In the genomic region with DNA sequence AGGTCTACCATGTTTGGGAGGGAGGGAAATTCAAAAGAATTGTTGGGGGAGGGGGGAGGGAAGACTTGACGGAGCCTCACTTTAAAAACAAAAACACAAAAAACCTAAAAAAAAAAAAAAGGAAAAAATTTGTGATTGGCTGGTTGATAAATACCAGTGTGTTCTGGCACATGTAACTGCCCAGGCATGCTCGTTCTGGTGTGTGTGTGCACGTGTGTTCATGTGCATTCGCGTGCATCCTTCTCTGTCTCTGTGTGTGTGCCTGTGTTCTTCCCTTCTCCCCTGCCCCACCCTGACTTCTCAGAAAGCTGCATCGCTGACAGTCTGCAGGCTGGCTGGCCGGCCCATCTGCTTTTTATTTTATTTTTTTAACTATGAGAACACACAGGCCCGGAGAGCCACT, we compare ENCODE assay signal across 11 cellular contexts. TPM values are rescaled to one million over a fixed set of nuclear protein-coding genes. Genes with fewer than 3 reads are reported as not detected.
DNase-seq lines count a peak whose midpoint lies in the region; TF ChIP-seq lines count a peak whose summit lies in the region.
"Had no signal": no experiment of that assay in that cellular context is flagged by ENCODE, and none has a peak within 500 bp of the region (broad histone marks: within the 10 kb centered on the region; RNA-seq: fewer than 3 reads in every experiment).

No MANE protein-coding gene starts in this region.

- H3K4me3 ChIP-seq in Jurkat, Clone E6-1 (ENCODE audit: low read length): peak overlapping the region; percentile 6
- no peak overlapping the region for H3K4me3 ChIP-seq in BE2C (ENCODE audit: low read depth, low read length)

- no peak for TF ChIP-seq CTCF in BE2C (IDR thresholded peaks at IDR 0.05; ENCODE audit: low read depth, low read length)

- H3K9me3 ChIP-seq in BE2C: no peaks in the 10 kb centered on the region

- H3K4me1 ChIP-seq in BE2C: no peaks in the 10 kb centered on the region

- DNase-seq in AG08395 (ENCODE audit: low spot score) (peak; percentile 13), mucosa of gallbladder (ENCODE audit: low spot score) (peak; percentile 37), BE2C (no peak), DMS114 treated with DMSO at 0.1 percent for 48 hours (lab: John Stamatoyannopoulos, UW; ENCODE audit: unreplicated experiment) (no peak), COLO829 (ENCODE audit: low spot score) (no peak), NCI-H1930 (lab: John Stamatoyannopoulos, UW) (no peak)
- DNase-seq in Jurkat, Clone E6-1 (ENCODE audit: low read depth, low spot score): no peak
- peak; percentile 23 for DNase-seq in activated naive CD4-positive, alpha-beta T cell treated with anti-CD3 and anti-CD28 coated beads, Interleukin-2, amount 50 U/mL, for 16 hours
- DNase-seq: aorta, C1 segment of cervical spinal cord, NCI-H2081 had no signal

- H3K27me3 ChIP-seq in BE2C: no peaks in the 10 kb centered on the region

- H3K36me3 ChIP-seq in BE2C: peaks cover 31% of the 10 kb centered on the region

RNA-seq across cellular contexts. Expression of gene ADSL, which starts 22.6 kb away (rescaled TPM):
- polyA plus RNA-seq in Jurkat, Clone E6-1 (2012; ENCODE audit: insufficient read depth, insufficient read length): 224 TPM
- 34.9 TPM for total RNA-seq in mucosa of gallbladder
- polyA plus RNA-seq in BE2C (2012; ENCODE audit: insufficient read depth, insufficient read length, low read depth): 96.3 TPM

RNA-seq across cellular contexts. Expression of gene SGSM3, which starts 46.7 kb away (rescaled TPM):
- 91.5 TPM for polyA plus RNA-seq in Jurkat, Clone E6-1 (2012; ENCODE audit: insufficient read depth, insufficient read length)
- total RNA-seq in mucosa of gallbladder: 213 TPM
- 118 TPM for polyA plus RNA-seq in BE2C (2012; ENCODE audit: insufficient read depth, insufficient read length, low read depth)

Comparison
In these comparisons a context has a peak if more than half of its experiments do, and no peak if none do; other contexts are left out.
1. DNase-seq: peak in AG08395 (single experiment), activated naive CD4-positive, alpha-beta T cell treated with anti-CD3 and anti-CD28 coated beads, Interleukin-2, amount 50 U/mL, for 16 hours (single experiment) and mucosa of gallbladder (single experiment); none in Jurkat, Clone E6-1 (single experiment), BE2C (single experiment), DMS114 treated with DMSO at 0.1 percent for 48 hours (single experiment), COLO829 (single experiment) and NCI-H1930 (0 of 2).